Comparison of ENCODE assay signal across 14 cellular contexts in genomic region chr4:101970555-101970954, GRCh38.
"Had no signal": no experiment of that assay in that cellular context is flagged by ENCODE, and none has a peak within 500 bp of the region (broad histone marks: within the 10 kb centered on the region; RNA-seq: fewer than 3 reads in every experiment).

No MANE protein-coding gene starts in this region.

- H3K27ac ChIP-seq: colonic mucosa, gastrocnemius medialis, heart right ventricle, transverse colon had no signal

- H3K9me3 Mint-ChIP-seq: activated CD4-positive, alpha-beta T cell treated with anti-CD3 and anti-CD28 coated beads, Interleukin-2, amount 10 ng/mL, durations not matched to agents 7 days and 5 days; activated naive CD4-positive, alpha-beta T cell treated with anti-CD3 and anti-CD28 coated beads for 36 hours had no signal

- H3K4me3 Mint-ChIP-seq: activated CD4-positive, alpha-beta T cell treated with anti-CD3 and anti-CD28 coated beads, Interleukin-2, amount 10 ng/mL, durations not matched to agents 7 days and 5 days; activated naive CD4-positive, alpha-beta T cell treated with anti-CD3 and anti-CD28 coated beads for 36 hours had no signal

- DNase-seq: activated CD4-positive, alpha-beta T cell treated with anti-CD3 and anti-CD28 coated beads, Interleukin-2, amount 10 ng/mL, durations not matched to agents 7 days and 5 days; activated CD4-positive, CD25-positive, alpha-beta regulatory T cell; activated CD8-positive, alpha-beta memory T cell treated with anti-CD3 and anti-CD28 coated beads for 24 hours; activated naive CD4-positive, alpha-beta T cell treated with anti-CD3 and anti-CD28 coated beads for 36 hours; colonic mucosa; effector CD4-positive, alpha-beta T cell; gastrocnemius medialis; heart right ventricle; kidney; left ventricle myocardium superior; posterior cingulate gyrus; right cardiac atrium; substantia nigra; transverse colon had no signal

- H3K36me3 ChIP-seq: colonic mucosa, gastrocnemius medialis, heart right ventricle, transverse colon had no signal

- H3K27me3 ChIP-seq: colonic mucosa, gastrocnemius medialis, heart right ventricle, transverse colon had no signal

- H3K4me1 ChIP-seq: colonic mucosa, gastrocnemius medialis, heart right ventricle, transverse colon had no signal

- H3K4me3 ChIP-seq: colonic mucosa, gastrocnemius medialis, heart right ventricle, transverse colon had no signal

- H3K9me3 ChIP-seq: colonic mucosa, gastrocnemius medialis, heart right ventricle, transverse colon had no signal

- H3K27ac Mint-ChIP-seq: activated CD4-positive, alpha-beta T cell treated with anti-CD3 and anti-CD28 coated beads, Interleukin-2, amount 10 ng/mL, durations not matched to agents 7 days and 5 days; activated naive CD4-positive, alpha-beta T cell treated with anti-CD3 and anti-CD28 coated beads for 36 hours had no signal

- ATAC-seq: gastrocnemius medialis, heart right ventricle, left ventricle myocardium superior, right cardiac atrium had no signal
